8 cellular contexts compared by ENCODE assay signal in genomic region chr4:80058740-80059139, GRCh38. TPM values are rescaled to one million over a fixed set of nuclear protein-coding genes. Genes with fewer than 3 reads are reported as not detected.
DNase-seq lines count a peak whose midpoint lies in the region; ATAC-seq and TF ChIP-seq lines count a peak whose summit lies in the region.

No MANE protein-coding gene starts in this region.

- DNase-seq in GM13976 (ENCODE audit: low spot score) (peak; percentile 42), osteoblast (ENCODE audit: insufficient read length, low spot score, missing footprints) (no peak), NCI-H1048 (lab: John Stamatoyannopoulos, UW) (no peak), NCI-H510A (lab: John Stamatoyannopoulos, UW) (no peak), NCI-H345 (lab: John Stamatoyannopoulos, UW) (no peak)
- DNase-seq in activated CD4-positive, alpha-beta memory T cell treated with anti-CD3 and anti-CD28 coated beads for 36 hours, result peak; percentile 66

- H3K4me2 ChIP-seq in osteoblast (ENCODE audit: insufficient read depth, low read length), result no peak overlapping the region

- no peak overlapping the region for H2AFZ ChIP-seq in osteoblast (ENCODE audit: low read length)

- H3K27ac ChIP-seq in osteoblast (ENCODE audit: low read depth, low read length), result peak overlapping the region; percentile 47

- H3K9me3 Mint-ChIP-seq in activated CD4-positive, alpha-beta memory T cell treated with anti-CD3 and anti-CD28 coated beads for 36 hours, result no peaks in the 10 kb centered on the region

- H4K20me1 ChIP-seq in osteoblast (ENCODE audit: insufficient read depth, low read length), result no peaks in the 10 kb centered on the region

- peak overlapping the region; percentile 72 for H3K4me3 Mint-ChIP-seq in activated CD4-positive, alpha-beta memory T cell treated with anti-CD3 and anti-CD28 coated beads for 36 hours

- H3K27me3 ChIP-seq in osteoblast (ENCODE audit: insufficient read depth, low read length), result no peaks in the 10 kb centered on the region

- no peaks in the 10 kb centered on the region for H3K9me3 ChIP-seq in osteoblast (ENCODE audit: low read depth, low read length)

- H3K27ac Mint-ChIP-seq in activated CD4-positive, alpha-beta memory T cell treated with anti-CD3 and anti-CD28 coated beads for 36 hours, result peak overlapping the region; percentile 91

- CTCF ChIA-PET in activated CD4-positive, alpha-beta memory T cell treated with anti-CD3 and anti-CD28 coated beads for 36 hours (lab: Charles Lee), result interaction anchor here (1.2 to 1.5 kb wide), 4 partner anchors 9 to 125 kb away, joined by 3 to 4 read pairs (median 4); no protein-coding TSS in a partner anchor

- peaks cover 28% of the 10 kb centered on the region for H3K36me3 ChIP-seq in osteoblast (ENCODE audit: insufficient read depth, low read length)

- no peak overlapping the region for H3K4me3 ChIP-seq in osteoblast (ENCODE audit: insufficient read depth, low read length)

- H3K79me2 ChIP-seq in osteoblast (ENCODE audit: insufficient read depth, low read length), result peaks cover 52% of the 10 kb centered on the region

- H3K4me1 ChIP-seq in osteoblast (ENCODE audit: insufficient read depth, low read length), result peaks cover 7% of the 10 kb centered on the region

- intact Hi-C loops in activated CD4-positive, alpha-beta memory T cell treated with anti-CD3 and anti-CD28 coated beads for 36 hours (cut with micrococcal nuclease), result loop anchor here (1.0 to 2.0 kb wide), 6 partner anchors 11 to 142 kb away; no protein-coding TSS in a partner anchor

- peak; percentile 99 for ATAC-seq in GM21381 (IDR thresholded peaks at IDR 0.05; ENCODE audit: unreplicated experiment)
- peak; percentile 99 for ATAC-seq in HG03571 (IDR thresholded peaks at IDR 0.05; ENCODE audit: unreplicated experiment)

- POLR2A ChIA-PET in activated CD4-positive, alpha-beta memory T cell treated with anti-CD3 and anti-CD28 coated beads for 36 hours (lab: Charles Lee), result interaction anchor here (0.7 to 1.7 kb wide), 4 partner anchors 11 to 63 kb away, joined by 3 to 7 read pairs (median 4); no protein-coding TSS in a partner anchor

- in situ Hi-C loops in GM13976 (cut with MboI; ENCODE audit: low sequenced_read_pairs, unreplicated experiment), result no loop called here

- TF ChIP-seq CTCF in GM13976 (IDR thresholded peaks at IDR 0.05; ENCODE audit: borderline replicate concordance, control extremely low read depth, extremely low read depth, insufficient read depth, missing control alignments), result no peak
- TF ChIP-seq CTCF in osteoblast (IDR thresholded peaks at IDR 0.05; ENCODE audit: extremely low read depth, low read depth, low read length), result no peak

- H3K36me3 Mint-ChIP-seq in activated CD4-positive, alpha-beta memory T cell treated with anti-CD3 and anti-CD28 coated beads for 36 hours, result peaks cover 19% of the 10 kb centered on the region

- no peaks in the 10 kb centered on the region for H3K27me3 Mint-ChIP-seq in activated CD4-positive, alpha-beta memory T cell treated with anti-CD3 and anti-CD28 coated beads for 36 hours

- peaks cover 70% of the 10 kb centered on the region for H3K4me1 Mint-ChIP-seq in activated CD4-positive, alpha-beta memory T cell treated with anti-CD3 and anti-CD28 coated beads for 36 hours (ENCODE audit: low read depth)

RNA-seq across cellular contexts. Expression of gene ANTXR2, which starts 14.3 kb away (rescaled TPM):
- total RNA-seq in activated CD4-positive, alpha-beta memory T cell treated with anti-CD3 and anti-CD28 coated beads for 36 hours, result 10 to 100 TPM; 12.6 to 14.4 TPM
- total RNA-seq in osteoblast, result 86.9 and 97.4 TPM in 2 replicates

Comparison
In these comparisons a context has a peak if more than half of its experiments do, and no peak if none do; other contexts are left out.
1. DNase-seq: peak in GM13976 (single experiment) and activated CD4-positive, alpha-beta memory T cell treated with anti-CD3 and anti-CD28 coated beads for 36 hours (single experiment); none in osteoblast (single experiment), NCI-H1048 (single experiment), NCI-H510A (single experiment) and NCI-H345 (single experiment).